Comparison of ENCODE assay signal across 25 cellular contexts in the genomic region with DNA sequence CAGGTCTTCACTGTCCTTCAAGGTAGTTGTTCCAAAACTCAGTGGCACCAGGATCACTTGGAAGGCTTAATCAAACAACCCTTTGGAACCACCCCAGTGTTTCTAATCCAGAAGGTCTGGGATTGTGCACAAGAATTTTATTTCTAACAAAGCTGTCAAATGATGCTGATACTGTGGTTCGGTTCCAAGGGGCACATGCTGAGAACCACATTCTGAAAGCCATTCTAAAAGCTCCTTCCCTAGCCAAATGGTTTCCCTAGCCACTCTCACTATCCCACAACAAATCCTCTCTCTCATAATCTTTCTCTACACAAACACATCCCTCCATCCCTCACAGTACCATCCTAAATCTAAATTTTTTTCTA. TPM values are rescaled to one million over a fixed set of nuclear protein-coding genes. Genes with fewer than 3 reads are reported as not detected.
"Had no signal": no experiment of that assay in that cellular context is flagged by ENCODE, and none has a peak within 500 bp of the region (broad histone marks: within the 10 kb centered on the region; RNA-seq: fewer than 3 reads in every experiment).

No MANE protein-coding gene starts in this region.

- H3K27me3 ChIP-seq: adrenal gland, ascending aorta, colonic mucosa, dorsolateral prefrontal cortex, heart right ventricle, ovary, right atrium auricular region, transverse colon, vagina had no signal

- H3K4me1 ChIP-seq: adrenal gland, ascending aorta, colonic mucosa, psoas muscle, right atrium auricular region, transverse colon had no signal

- ATAC-seq: activated CD8-positive, alpha-beta T cell treated with anti-CD3 and anti-CD28 coated beads, Interleukin-2, amount 10 ng/mL, durations not matched to agents 7 days and 5 days; activated naive CD4-positive, alpha-beta T cell treated with anti-CD3 and anti-CD28 coated beads, Interleukin-2, amount 50 U/mL, for 72 hours; effector memory CD8-positive, alpha-beta T cell; esophagus mucosa; heart right ventricle; left colon; naive thymus-derived CD8-positive, alpha-beta T cell; psoas muscle; stimulated activated effector memory CD8-positive, alpha-beta T cell treated with anti-CD3 and anti-CD28 coated beads, Interleukin-12 subunit alpha, Interleukin-12 subunit beta, amount 100 ng/mL, for 72 hours; stimulated activated naive CD8-positive, alpha-beta T cell treated with anti-CD3 and anti-CD28 coated beads, Interleukin-15, amount 100 ng/mL, for 72 hours had no signal

- H3K9me3 ChIP-seq: adrenal gland, ascending aorta, colonic mucosa, heart right ventricle, ovary, psoas muscle, right atrium auricular region, transverse colon, vagina had no signal

- H3K4me3 ChIP-seq: adrenal gland, ascending aorta, colonic mucosa, dorsolateral prefrontal cortex, heart right ventricle, ovary, psoas muscle, right atrium auricular region, skin epidermis, transverse colon, vagina had no signal

- H3K36me3 ChIP-seq: adrenal gland, ascending aorta, colonic mucosa, heart right ventricle, ovary, right atrium auricular region, transverse colon, vagina had no signal

- H3K27ac ChIP-seq: adrenal gland, ascending aorta, colonic mucosa, dorsolateral prefrontal cortex, ovary, psoas muscle, right atrium auricular region, transverse colon, vagina, VCaP had no signal

- DNase-seq: activated CD4-positive, alpha-beta T cell treated with anti-CD3 and anti-CD28 coated beads for 1 hour; activated CD4-positive, alpha-beta T cell treated with anti-CD3 and anti-CD28 coated beads, Interleukin-2, amount 50 U/mL, for 1 hour; activated CD8-positive, alpha-beta T cell treated with anti-CD3 and anti-CD28 coated beads, Interleukin-2, amount 10 ng/mL, durations not matched to agents 7 days and 5 days; activated T-cell treated with anti-CD3 and anti-CD28 coated beads, Interleukin-2, amount 50 U/mL, for 1 hour; adrenal gland; colonic mucosa; dorsolateral prefrontal cortex; effector memory CD8-positive, alpha-beta T cell; heart right ventricle; left colon; naive thymus-derived CD8-positive, alpha-beta T cell; ovary; psoas muscle; stimulated activated CD4-positive, alpha-beta T cell treated with anti-CD3 and anti-CD28 coated beads, Interleukin-1b, Interleukin-23, amount 100 ng/mL, for 48 hours; stimulated activated naive CD8-positive, alpha-beta T cell treated with anti-CD3 and anti-CD28 coated beads, Interleukin-15, amount 100 ng/mL, for 72 hours; transverse colon had no signal

RNA-seq across cellular contexts. Expression of a gene that starts 52.1 kb away (rescaled TPM):
- total RNA-seq: activated naive CD4-positive, alpha-beta T cell treated with anti-CD3 and anti-CD28 coated beads, Interleukin-2, amount 50 U/mL, for 72 hours; ascending aorta; endothelial cell of umbilical vein had no signal
- polyA plus RNA-seq: endothelial cell of umbilical vein; naive thymus-derived CD8-positive, alpha-beta T cell had no signal
